Comparison of ENCODE assay signal across 24 cellular contexts in genomic region chr21:17196619-17197018, GRCh38.
"Had no signal": no experiment of that assay in that cellular context is flagged by ENCODE, and none has a peak within 500 bp of the region (broad histone marks: within the 10 kb centered on the region; RNA-seq: fewer than 3 reads in every experiment).

No MANE protein-coding gene starts in this region.

- DNase-seq: cortex of kidney; effector memory CD8-positive, alpha-beta T cell; erythroblast; esophagus squamous epithelium; foreskin melanocyte; glutamatergic neuron; heart right ventricle; hypothalamus; immature natural killer cell; islet precursor cell; kidney glomerular epithelial cell; natural killer cell; stimulated activated CD4-positive, alpha-beta T cell treated with anti-CD3 and anti-CD28 coated beads, Interleukin-12 subunit alpha, Interleukin-12 subunit beta, amount 100 ng/mL, for 4 hours; stimulated activated CD4-positive, alpha-beta T cell treated with anti-CD3 and anti-CD28 coated beads, Interleukin-1b, Interleukin-23, amount 100 ng/mL, for 48 hours; stimulated activated CD4-positive, alpha-beta T cell treated with anti-CD3 and anti-CD28 coated beads, Interleukin-4, amount 100 ng/mL, for 1 hour; stimulated activated CD8-positive, alpha-beta memory T cell treated with anti-CD3 and anti-CD28 coated beads, Interleukin-4, amount 100 ng/mL, for 48 hours; stimulated activated naive CD4-positive, alpha-beta T cell treated with Interleukin-2 at 50 U/mL for 16 hours; stomach; thyroid gland had no signal

- H3K9ac ChIP-seq: parathyroid adenoma had no signal

- H3K27ac ChIP-seq: heart right ventricle, neutrophil, parathyroid adenoma, thyroid gland had no signal

- H3K27me3 ChIP-seq: esophagus squamous epithelium, heart right ventricle, neutrophil, stomach, thyroid gland had no signal

- H3K9me3 ChIP-seq: neutrophil, thyroid gland had no signal

- ATAC-seq: effector memory CD8-positive, alpha-beta T cell; natural killer cell; sciatic nerve had no signal

- H3K4me1 ChIP-seq: parathyroid adenoma, thyroid gland had no signal

- H3K36me3 ChIP-seq: esophagus squamous epithelium, heart right ventricle, neutrophil, stomach, thyroid gland had no signal

- H3K4me3 ChIP-seq: esophagus squamous epithelium, heart right ventricle, lung, smooth muscle cell, stomach, thyroid gland had no signal
